In genomic region chr18:13443546-13443945, GRCh38 we compare ENCODE assay signal across 16 cellular contexts.
DNase-seq lines count a peak whose midpoint lies in the region; ATAC-seq and TF ChIP-seq lines count a peak whose summit lies in the region.
"Had no signal": no experiment of that assay in that cellular context is flagged by ENCODE, and none has a peak within 500 bp of the region (broad histone marks: within the 10 kb centered on the region; RNA-seq: fewer than 3 reads in every experiment).

No MANE protein-coding gene starts in this region.

- DNase-seq in activated T-cell treated with anti-CD3 and anti-CD28 coated beads, Interleukin-2, amount 50 U/mL, for 1 hour: peak; percentile 12
- no peak for DNase-seq in activated T-cell treated with anti-CD3 and anti-CD28 coated beads, Interleukin-2, amount 50 U/mL, for 48 hours
- no peak for DNase-seq in CD8-positive, alpha-beta T cell
- no peak for DNase-seq in T-helper 17 cell
- DNase-seq in neural crest cell (ENCODE audit: low read depth, low spot score): no peak
- no peak for DNase-seq in DMS79 (lab: John Stamatoyannopoulos, UW)
- no peak for DNase-seq in uterus
- no peak for DNase-seq in NCI-H2196 (lab: John Stamatoyannopoulos, UW; ENCODE audit: unreplicated experiment)
- DNase-seq: CD4-positive, alpha-beta memory T cell; H7; Karpas-422; NCI-H1105 treated with DMSO at 0.1 percent for 48 hours; NCI-H187; NCI-H446 treated with DMSO at 0.1 percent for 48 hours; NCI-H82; SIG-M5 had no signal

- H3K27me3 ChIP-seq in CD8-positive, alpha-beta T cell (ENCODE audit: insufficient read depth, low read length): no peaks in the 10 kb centered on the region
- no peaks in the 10 kb centered on the region for H3K27me3 ChIP-seq in uterus

- peaks cover 2% of the 10 kb centered on the region for H3K36me3 Mint-ChIP-seq in CD8-positive, alpha-beta T cell
- H3K36me3 Mint-ChIP-seq in T-helper 17 cell (ENCODE audit: low read depth): peaks cover 10% of the 10 kb centered on the region
- no peaks in the 10 kb centered on the region for H3K36me3 Mint-ChIP-seq in neural crest cell (ENCODE audit: low read depth)

- no peaks in the 10 kb centered on the region for H3K27me3 Mint-ChIP-seq in CD8-positive, alpha-beta T cell (ENCODE audit: low read depth)
- H3K27me3 Mint-ChIP-seq in T-helper 17 cell (no peaks in the 10 kb centered on the region), neural crest cell (ENCODE audit: low read depth) (peaks cover 18% of the 10 kb centered on the region)
- H3K27me3 Mint-ChIP-seq: CD4-positive, alpha-beta memory T cell had no signal

- H3K36me3 ChIP-seq in CD8-positive, alpha-beta T cell (ENCODE audit: insufficient read depth, low read length): no peaks in the 10 kb centered on the region
- no peaks in the 10 kb centered on the region for H3K36me3 ChIP-seq in uterus

- ATAC-seq in CD8-positive, alpha-beta T cell: no peak
- no peak for ATAC-seq in T-helper 17 cell

- TF ChIP-seq CTCF in CD8-positive, alpha-beta T cell (IDR thresholded peaks at IDR 0.05): no peak
- no peak for TF ChIP-seq CTCF in neural crest cell (conservative IDR thresholded peaks at IDR 0.05)
- no peak for TF ChIP-seq CTCF in uterus (IDR thresholded peaks at IDR 0.05)

- TF ChIP-seq POLR2A in uterus (IDR thresholded peaks at IDR 0.05): no peak

- peak overlapping the region; percentile 54 for H3K4me3 Mint-ChIP-seq in CD8-positive, alpha-beta T cell
- peak overlapping the region; percentile 52 for H3K4me3 Mint-ChIP-seq in T-helper 17 cell
- no peak overlapping the region for H3K4me3 Mint-ChIP-seq in neural crest cell

- no peaks in the 10 kb centered on the region for H3K9me3 ChIP-seq in CD8-positive, alpha-beta T cell (ENCODE audit: low read length)
- H3K9me3 ChIP-seq in T-helper 17 cell (ENCODE audit: control insufficient read depth, low read length, poor library complexity, severe bottlenecking): no peaks in the 10 kb centered on the region
- H3K9me3 ChIP-seq in uterus: no peaks in the 10 kb centered on the region

- intact Hi-C loops in CD8-positive, alpha-beta T cell (cut with DNase I, micrococcal nuclease): no loop called here
- intact Hi-C loops in uterus (cut with DNase I; ENCODE audit: low total_unique reads): no loop called here

- no peaks in the 10 kb centered on the region for H3K9me3 Mint-ChIP-seq in CD8-positive, alpha-beta T cell
- no peaks in the 10 kb centered on the region for H3K9me3 Mint-ChIP-seq in neural crest cell
- H3K9me3 Mint-ChIP-seq: CD4-positive, alpha-beta memory T cell had no signal

- peaks cover 21% of the 10 kb centered on the region for H3K4me1 Mint-ChIP-seq in CD8-positive, alpha-beta T cell (ENCODE audit: low read depth)
- H3K4me1 Mint-ChIP-seq in T-helper 17 cell (peaks cover 28% of the 10 kb centered on the region), neural crest cell (peaks cover 27% of the 10 kb centered on the region)

- no peak overlapping the region for H3K4me3 ChIP-seq in CD8-positive, alpha-beta T cell (ENCODE audit: low read depth, low read length)
- no peak overlapping the region for H3K4me3 ChIP-seq in uterus

- POLR2A ChIA-PET in CD8-positive, alpha-beta T cell (lab: Charles Lee): no interaction called here

- peaks cover 18% of the 10 kb centered on the region for H3K4me1 ChIP-seq in CD8-positive, alpha-beta T cell (ENCODE audit: insufficient read depth, low read length)
- H3K4me1 ChIP-seq in uterus: peaks cover 0 to 5% of the 10 kb centered on the region in 2 donors

- CTCF ChIA-PET in CD8-positive, alpha-beta T cell (lab: Charles Lee): no interaction called here

- peak overlapping the region; percentile 42 for H3K27ac Mint-ChIP-seq in CD8-positive, alpha-beta T cell
- H3K27ac Mint-ChIP-seq in T-helper 17 cell: no peak overlapping the region
- H3K27ac Mint-ChIP-seq in neural crest cell (ENCODE audit: unreplicated experiment): peak overlapping the region; percentile 79

- H3K27ac ChIP-seq in CD8-positive, alpha-beta T cell (ENCODE audit: low read depth, low read length): no peak overlapping the region
- no peak overlapping the region for H3K27ac ChIP-seq in uterus
